Comparison of ENCODE assay signal across 1 cellular context in genomic region chr3:156694536-156694935, GRCh38.
TF ChIP-seq lines count a peak whose summit lies in the region.

No MANE protein-coding gene starts in this region.

TF ChIP-seq in SK-N-SH treated with all-trans-retinoic acid at 6 μM for 48 hours, 23 proteins besides CTCF, POLR2A, EP300 and RAD21 (continued from another document):
- TF ChIP-seq PPARA (CRISPR knock-in tag; IDR thresholded peaks at IDR 0.05; ENCODE audit: borderline replicate concordance) (no peak), PATZ1 (CRISPR knock-in tag; IDR thresholded peaks at IDR 0.05; ENCODE audit: borderline replicate concordance) (0 out of 2 replicates have a peak, but pooled peaks have one; percentile 38)
